32 cellular contexts compared by ENCODE assay signal in the genomic region with DNA sequence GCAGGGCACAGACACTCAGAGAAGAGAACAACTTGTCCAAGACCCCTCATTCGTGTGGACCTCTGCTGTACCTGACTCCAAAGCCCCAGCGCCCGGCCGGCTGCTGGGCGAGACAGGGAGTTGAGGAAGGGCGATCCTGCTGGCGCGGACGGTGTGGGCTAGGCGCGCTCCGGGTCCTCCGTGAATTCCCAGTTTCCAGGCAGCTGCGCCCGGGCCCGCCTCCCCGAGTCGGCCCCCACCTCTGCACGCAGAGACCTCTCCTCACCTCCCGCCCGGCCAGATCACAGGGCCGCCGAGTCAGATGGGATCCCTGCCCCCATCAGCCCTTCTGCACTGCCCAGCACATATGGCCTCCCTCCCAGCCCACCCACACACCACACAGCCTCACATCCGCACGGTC. TPM values are rescaled to one million over a fixed set of nuclear protein-coding genes. Genes with fewer than 3 reads are reported as not detected.
"Had no signal": no experiment of that assay in that cellular context is flagged by ENCODE, and none has a peak within 500 bp of the region (broad histone marks: within the 10 kb centered on the region; RNA-seq: fewer than 3 reads in every experiment).

No MANE protein-coding gene starts in this region.

- H3K9me3 ChIP-seq: adrenal gland, breast epithelium, esophagus squamous epithelium, gastrocnemius medialis, heart left ventricle, pancreas, transverse colon, vagina had no signal

- H3K36me3 Mint-ChIP-seq: activated naive CD8-positive, alpha-beta T cell; naive thymus-derived CD4-positive, alpha-beta T cell; stimulated activated naive B cell treated with anti-CD40 and anti-IgM and Interleukin-4, amounts not matched to agents 10 μg/mL and 1 μg/mL and 100 μg/mL, for 72 hours had no signal

- H3K27ac Mint-ChIP-seq: activated B cell treated with CpG ODN at 0.5 μM for 24 hours; activated CD4-positive, alpha-beta T cell treated with anti-CD3 and anti-CD28 coated beads for 36 hours; activated naive CD8-positive, alpha-beta T cell; activated T-cell treated with anti-CD3 and anti-CD28 coated beads, Interleukin-2, amount 50 U/mL, for 24 hours; activated T-helper 17 cell treated with anti-CD3 and anti-CD28 coated beads, Interleukin-2, amount 50 U/mL, for 72 hours; naive thymus-derived CD4-positive, alpha-beta T cell; stimulated activated naive B cell treated with anti-CD40 and anti-IgM and Interleukin-4, amounts not matched to agents 10 μg/mL and 1 μg/mL and 100 μg/mL, for 72 hours; T-helper 1 cell treated with Interleukin-12 subunit alpha and Interleukin-12 subunit beta and Interleukin-4 antibody, amounts not matched to agents 30 μg/mL and 1 μg/mL, for 36 hours had no signal

- H3K4me1 Mint-ChIP-seq: activated B cell treated with CpG ODN at 0.5 μM for 24 hours; activated T-helper 17 cell treated with anti-CD3 and anti-CD28 coated beads, Interleukin-2, amount 50 U/mL, for 72 hours; central memory CD8-positive, alpha-beta T cell had no signal

- H3K4me3 ChIP-seq: adrenal gland, breast epithelium, esophagus squamous epithelium, gastrocnemius medialis, heart left ventricle, lung, pancreas, smooth muscle cell, transverse colon, vagina had no signal

- FAIRE-seq: colon, islet of Langerhans, pancreas had no signal

- H3K4me1 ChIP-seq: adrenal gland, gastrocnemius medialis, transverse colon had no signal

- DNase-seq: activated B cell treated with CpG ODN at 0.5 μM for 24 hours; activated CD4-positive, alpha-beta T cell treated with anti-CD3 and anti-CD28 coated beads for 36 hours; activated CD4-positive, alpha-beta T cell treated with anti-CD3 and anti-CD28 coated beads, Interleukin-2, amount 50 U/mL, for 4 hours; activated CD8-positive, alpha-beta memory T cell treated with anti-CD3 and anti-CD28 coated beads for 24 hours; activated CD8-positive, alpha-beta memory T cell treated with anti-CD3 and anti-CD28 coated beads, Interleukin-2, amount 50 U/mL, for 4 hours; activated naive CD4-positive, alpha-beta T cell; activated T-cell treated with anti-CD3 and anti-CD28 coated beads, Interleukin-2, amount 50 U/mL, for 24 hours; dorsolateral prefrontal cortex; esophagus squamous epithelium; gastrocnemius medialis; heart left ventricle; left cardiac atrium; stimulated activated CD4-positive, alpha-beta T cell treated with anti-CD3 and anti-CD28 coated beads, Interleukin-15, amount 100 ng/mL, for 24 hours; stimulated activated naive B cell treated with anti-CD40 and anti-IgM and Interleukin-4, amounts not matched to agents 10 μg/mL and 1 μg/mL and 100 μg/mL, for 72 hours; T1000; transverse colon had no signal

- H3K27me3 ChIP-seq: pancreas, vagina had no signal

- H3K36me3 ChIP-seq: adrenal gland, breast epithelium, esophagus squamous epithelium, gastrocnemius medialis, heart left ventricle, pancreas, transverse colon, vagina had no signal

- H3K4me2 ChIP-seq: smooth muscle cell had no signal

- H3K9me3 Mint-ChIP-seq: activated B cell treated with CpG ODN at 0.5 μM for 24 hours; activated T-cell treated with anti-CD3 and anti-CD28 coated beads, Interleukin-2, amount 50 U/mL, for 24 hours; activated T-helper 17 cell treated with anti-CD3 and anti-CD28 coated beads, Interleukin-2, amount 50 U/mL, for 72 hours; central memory CD8-positive, alpha-beta T cell; naive thymus-derived CD4-positive, alpha-beta T cell; stimulated activated naive B cell treated with anti-CD40 and anti-IgM and Interleukin-4, amounts not matched to agents 10 μg/mL and 1 μg/mL and 100 μg/mL, for 72 hours; T-helper 1 cell treated with Interleukin-12 subunit alpha and Interleukin-12 subunit beta and Interleukin-4 antibody, amounts not matched to agents 30 μg/mL and 1 μg/mL, for 36 hours had no signal

- H3K4me3 Mint-ChIP-seq: activated B cell treated with CpG ODN at 0.5 μM for 24 hours; activated CD4-positive, alpha-beta T cell treated with anti-CD3 and anti-CD28 coated beads for 36 hours; activated naive CD8-positive, alpha-beta T cell; activated T-cell treated with anti-CD3 and anti-CD28 coated beads, Interleukin-2, amount 50 U/mL, for 24 hours; activated T-helper 17 cell treated with anti-CD3 and anti-CD28 coated beads, Interleukin-2, amount 50 U/mL, for 72 hours; central memory CD8-positive, alpha-beta T cell; naive thymus-derived CD4-positive, alpha-beta T cell; stimulated activated naive B cell treated with anti-CD40 and anti-IgM and Interleukin-4, amounts not matched to agents 10 μg/mL and 1 μg/mL and 100 μg/mL, for 72 hours; T-helper 1 cell treated with Interleukin-12 subunit alpha and Interleukin-12 subunit beta and Interleukin-4 antibody, amounts not matched to agents 30 μg/mL and 1 μg/mL, for 36 hours had no signal

- H3K27ac ChIP-seq: adrenal gland, breast epithelium, dorsolateral prefrontal cortex, esophagus squamous epithelium, gastrocnemius medialis, heart left ventricle, pancreas, transverse colon, vagina had no signal

RNA-seq across cellular contexts. Expression of gene GUCA2B, which starts 7.5 kb away (rescaled TPM):
- total RNA-seq: activated B cell treated with CpG ODN at 0.5 μM for 24 hours; activated CD4-positive, alpha-beta T cell treated with anti-CD3 and anti-CD28 coated beads for 36 hours; activated T-helper 17 cell treated with anti-CD3 and anti-CD28 coated beads, Interleukin-2, amount 50 U/mL, for 72 hours; adrenal gland; breast epithelium; dorsolateral prefrontal cortex; esophagus squamous epithelium; heart left ventricle; left cardiac atrium; lung; naive thymus-derived CD4-positive, alpha-beta T cell; pulmonary artery endothelial cell; sciatic nerve; smooth muscle cell; temporal lobe; vagina had no signal
- polyA plus RNA-seq: adrenal gland; heart left ventricle; lung; naive thymus-derived CD4-positive, alpha-beta T cell; smooth muscle cell had no signal

RNA-seq across cellular contexts. Expression of gene GUCA2A, which starts 18.8 kb away (rescaled TPM):
- total RNA-seq: activated B cell treated with CpG ODN at 0.5 μM for 24 hours; activated CD4-positive, alpha-beta T cell treated with anti-CD3 and anti-CD28 coated beads for 36 hours; activated T-helper 17 cell treated with anti-CD3 and anti-CD28 coated beads, Interleukin-2, amount 50 U/mL, for 72 hours; adrenal gland; dorsolateral prefrontal cortex; esophagus squamous epithelium; heart left ventricle; left cardiac atrium; lung; pulmonary artery endothelial cell; sciatic nerve; smooth muscle cell; temporal lobe; vagina had no signal
- polyA plus RNA-seq: heart left ventricle; naive thymus-derived CD4-positive, alpha-beta T cell; smooth muscle cell had no signal
